In the genomic region with DNA sequence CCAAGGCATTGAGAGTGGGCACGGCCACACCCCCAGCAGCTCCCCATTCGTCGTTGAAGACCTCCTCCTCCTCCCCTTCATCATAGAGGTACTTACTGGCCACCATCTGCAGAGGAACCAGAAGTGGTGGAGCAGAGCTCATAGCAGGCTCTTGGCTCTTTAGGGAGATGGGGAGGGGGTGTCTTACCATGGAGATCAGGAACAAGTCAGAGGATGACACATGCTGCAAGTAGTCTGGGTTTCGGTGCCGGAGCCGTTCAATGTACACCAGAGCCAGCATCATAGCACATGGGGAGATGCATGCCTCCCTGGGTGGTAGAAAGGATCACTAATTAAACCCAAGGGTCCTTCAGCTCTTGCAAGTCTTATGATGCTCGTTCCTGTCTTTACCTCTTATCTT, we compare ENCODE assay signal across 16 cellular contexts. TPM values are rescaled to one million over a fixed set of nuclear protein-coding genes. Genes with fewer than 3 reads are reported as not detected.
DNase-seq lines count a peak whose midpoint lies in the region; ATAC-seq and TF ChIP-seq lines count a peak whose summit lies in the region.
"Had no signal": no experiment of that assay in that cellular context is flagged by ENCODE, and none has a peak within 500 bp of the region (broad histone marks: within the 10 kb centered on the region; RNA-seq: fewer than 3 reads in every experiment).

No MANE protein-coding gene starts in this region.

- peaks cover 30 to 55% (median 35%) of the 10 kb centered on the region in 10 experiments for H3K4me1 ChIP-seq in BLaER1 treated with 17β-estradiol and CSF1 and Interleukin-3, amounts not matched to agents 10 nM and 100 nM
- H3K4me1 ChIP-seq in testis (peaks cover 16% of the 10 kb centered on the region), BE2C (no peaks in the 10 kb centered on the region)

- WGBS in testis, 2 donors = 82% methylated on average over 7 of the region's 7 CpGs

- no peak for TF ChIP-seq CTCF in Calu3 (IDR thresholded peaks at IDR 0.05; ENCODE audit: unreplicated experiment)
- no peak for TF ChIP-seq CTCF in natural killer cell (IDR thresholded peaks at IDR 0.05)
- TF ChIP-seq CTCF in testis (IDR thresholded peaks at IDR 0.05) = no peak
- TF ChIP-seq CTCF in BE2C (IDR thresholded peaks at IDR 0.05; ENCODE audit: low read depth, low read length) = no peak

- intact Hi-C loops in Calu3 (cut with micrococcal nuclease; ENCODE audit: unreplicated experiment) (loop anchor here (5.0 kb wide), 1 partner anchor 122 kb away; no protein-coding TSS in a partner anchor), natural killer cell (cut with micrococcal nuclease) (loop anchor here (5.0 to 10.0 kb wide), 2 partner anchors 210 to 278 kb away; partner anchors contain the start of gene DNPEP), testis (cut with DNase I; ENCODE audit: low total_unique reads) (no loop called here)

- H3K36me3 Mint-ChIP-seq in Calu3 (ENCODE audit: insufficient read depth, unreplicated experiment) (peaks cover 51% of the 10 kb centered on the region), natural killer cell (peaks cover 9% of the 10 kb centered on the region)
- H3K36me3 Mint-ChIP-seq in activated naive CD8-positive, alpha-beta T cell treated with anti-CD3 and anti-CD28 coated beads, Interleukin-2, amount 50 U/mL, for 24 hours (ENCODE audit: low read depth) = peaks cover 13% of the 10 kb centered on the region

- H3K36me3 ChIP-seq in BLaER1 treated with 17β-estradiol and CSF1 and Interleukin-3, amounts not matched to agents 10 nM and 100 nM = peaks cover 39 to 58% (median 46%) of the 10 kb centered on the region in 11 experiments
- H3K36me3 ChIP-seq in testis (ENCODE audit: low read depth, missing control alignments) (no peaks in the 10 kb centered on the region), BE2C (peaks cover 7% of the 10 kb centered on the region)

- H3K27ac ChIP-seq in BLaER1 treated with 17β-estradiol and CSF1 and Interleukin-3, amounts not matched to agents 10 nM and 100 nM = no peak overlapping the region
- H3K27ac ChIP-seq in testis = no peak overlapping the region

- H3K9me3 Mint-ChIP-seq in Calu3 (ENCODE audit: low read depth, unreplicated experiment) = no peaks in the 10 kb centered on the region
- H3K9me3 Mint-ChIP-seq in activated naive CD8-positive, alpha-beta T cell treated with anti-CD3 and anti-CD28 coated beads, Interleukin-2, amount 50 U/mL, for 24 hours = no peaks in the 10 kb centered on the region
- H3K9me3 Mint-ChIP-seq in natural killer cell = no peaks in the 10 kb centered on the region
- H3K9me3 Mint-ChIP-seq: activated B cell treated with CpG ODN at 0.5 μM for 24 hours had no signal

- H3K27me3 Mint-ChIP-seq in Calu3 (ENCODE audit: unreplicated experiment) = no peaks in the 10 kb centered on the region
- no peaks in the 10 kb centered on the region for H3K27me3 Mint-ChIP-seq in activated naive CD8-positive, alpha-beta T cell treated with anti-CD3 and anti-CD28 coated beads, Interleukin-2, amount 50 U/mL, for 24 hours
- no peaks in the 10 kb centered on the region for H3K27me3 Mint-ChIP-seq in natural killer cell (ENCODE audit: low read depth in 2 of 2)
- H3K27me3 Mint-ChIP-seq: activated B cell treated with CpG ODN at 0.5 μM for 24 hours had no signal

- ATAC-seq in activated naive CD8-positive, alpha-beta T cell treated with anti-CD3 and anti-CD28 coated beads, Interleukin-2, amount 50 U/mL, for 24 hours = no peak
- ATAC-seq in natural killer cell = no peak
- ATAC-seq: HepG2, Panc1, SK-N-SH treated with all-trans-retinoic acid at 6 μM for 48 hours had no signal

- H3K9me3 ChIP-seq in BLaER1 treated with 17β-estradiol and CSF1 and Interleukin-3, amounts not matched to agents 10 nM and 100 nM (replicated peaks in 1 of 11) = no peaks in the 10 kb centered on the region
- H3K9me3 ChIP-seq in testis (no peaks in the 10 kb centered on the region), BE2C (no peaks in the 10 kb centered on the region)
- H3K9me3 ChIP-seq: HAP-1 had no signal

- peak overlapping the region in 1 of 10 experiments; percentile 89; a peak in 2 of 20 replicates for H3K4me3 ChIP-seq in BLaER1 treated with 17β-estradiol and CSF1 and Interleukin-3, amounts not matched to agents 10 nM and 100 nM
- H3K4me3 ChIP-seq in testis (no peak overlapping the region), BE2C (ENCODE audit: low read depth, low read length) (no peak overlapping the region)
- H3K4me3 ChIP-seq: HAP-1 had no signal

- peaks cover 12 to 68% (median 36%) of the 10 kb centered on the region in 11 experiments; a peak in 16 of 22 replicates for H4K20me1 ChIP-seq in BLaER1 treated with 17β-estradiol and CSF1 and Interleukin-3, amounts not matched to agents 10 nM and 100 nM

- H3K4me2 ChIP-seq in BLaER1 treated with 17β-estradiol and CSF1 and Interleukin-3, amounts not matched to agents 10 nM and 100 nM = peak overlapping the region in 9 of 11 experiments; percentile 13 to 98 (median 93); a peak in 12 of 22 replicates

- peaks cover 30% of the 10 kb centered on the region for H3K4me1 Mint-ChIP-seq in Calu3 (ENCODE audit: low read depth, unreplicated experiment)
- peaks cover 55% of the 10 kb centered on the region for H3K4me1 Mint-ChIP-seq in activated naive CD8-positive, alpha-beta T cell treated with anti-CD3 and anti-CD28 coated beads, Interleukin-2, amount 50 U/mL, for 24 hours
- H3K4me1 Mint-ChIP-seq in natural killer cell = peaks cover 44 to 58% of the 10 kb centered on the region in 2 donors

- H3K4me3 Mint-ChIP-seq in Calu3 (ENCODE audit: low read depth, unreplicated experiment) (peak overlapping the region; percentile 16), natural killer cell (peak overlapping the region; percentile 60)
- H3K4me3 Mint-ChIP-seq in activated naive CD8-positive, alpha-beta T cell treated with anti-CD3 and anti-CD28 coated beads, Interleukin-2, amount 50 U/mL, for 24 hours = peak overlapping the region; percentile 98

- no peaks in the 10 kb centered on the region for H3K27me3 ChIP-seq in BLaER1 treated with 17β-estradiol and CSF1 and Interleukin-3, amounts not matched to agents 10 nM and 100 nM
- H3K27me3 ChIP-seq in testis (no peaks in the 10 kb centered on the region), BE2C (no peaks in the 10 kb centered on the region)

- BruUV-seq in Calu3 (replicated peaks; lab: Mats Ljungman, UMichigan) = no TSS peak

- H3K27ac Mint-ChIP-seq in Calu3 (ENCODE audit: unreplicated experiment) (no peak overlapping the region), natural killer cell (peak overlapping the region; percentile 99 to 100)
- H3K27ac Mint-ChIP-seq in activated naive CD8-positive, alpha-beta T cell treated with anti-CD3 and anti-CD28 coated beads, Interleukin-2, amount 50 U/mL, for 24 hours = no peak overlapping the region

- H3K9ac ChIP-seq in BLaER1 treated with 17β-estradiol and CSF1 and Interleukin-3, amounts not matched to agents 10 nM and 100 nM = peak overlapping the region in 8 of 11 experiments; percentile 18 to 97 (median 88); a peak in 10 of 22 replicates

- CTCF ChIA-PET in Calu3 (lab: Charles Lee) = interaction anchor here (0.7 kb wide), 1 partner anchor 50 kb away, joined by 4 read pairs; no protein-coding TSS in a partner anchor

- DNase-seq in Calu3 (no peak), natural killer cell (no peak), testis (no peak), BE2C (no peak), GF-D8 (lab: John Stamatoyannopoulos, UW) (no peak)
- DNase-seq in activated naive CD8-positive, alpha-beta T cell treated with anti-CD3 and anti-CD28 coated beads, Interleukin-2, amount 50 U/mL, for 24 hours = no peak
- DNase-seq: activated B cell treated with CpG ODN at 0.5 μM for 24 hours; EL; MV-4-11; NCI-H526 treated with DMSO at 0.1 percent for 48 hours; stimulated activated CD4-positive, alpha-beta T cell treated with anti-CD3 and anti-CD28 coated beads, Interleukin-4, amount 100 ng/mL, for 24 hours had no signal

- no peak for TF ChIP-seq POLR2A in testis (IDR thresholded peaks at IDR 0.05)

RNA-seq across cellular contexts. Expression of gene CNPPD1, which starts 1.9 kb away (rescaled TPM):
- total RNA-seq in Calu3 (2022) = 40.6 and 42.9 TPM in 2 replicates
- total RNA-seq in natural killer cell = 10 to 100 TPM; 64.4 to 72.4 (median 64.8) TPM
- 10 to 100 TPM; 38.3 to 60.5 TPM for total RNA-seq in testis
- 68.0 TPM for polyA plus RNA-seq in testis (ENCODE audit: insufficient read depth, low read depth, low replicate concordance)
- 80.0 TPM for polyA plus RNA-seq in BE2C (2012; ENCODE audit: insufficient read depth, insufficient read length, low read depth)

RNA-seq across cellular contexts. Expression of gene RETREG2, which starts 3.3 kb away (rescaled TPM):
- total RNA-seq in Calu3 (2022) (67.9 and 69.7 TPM in 2 replicates), natural killer cell (10 to 100 TPM; 77.0 to 81.9 (median 79.0) TPM), testis (100 to 1,000 TPM; 135 to 138 TPM)
- polyA plus RNA-seq in testis (ENCODE audit: insufficient read depth, low read depth, low replicate concordance) = 441 TPM
- 110 TPM for polyA plus RNA-seq in BE2C (2012; ENCODE audit: insufficient read depth, insufficient read length, low read depth)

RNA-seq across cellular contexts. Expression of gene SLC23A3, which starts 5.0 kb away (rescaled TPM):
- total RNA-seq in Calu3 (2022) (4.4 and 6.0 TPM in 2 replicates), natural killer cell (1 to 10 TPM in 1 of 3 donors, under 1 TPM in 2; 0.48 to 1.1 (median 0.89) TPM), testis (under 1 TPM; 0.39 to 0.56 TPM)
- polyA plus RNA-seq in testis (ENCODE audit: insufficient read depth, low read depth, low replicate concordance) = 0.42 TPM
- 4.2 TPM for polyA plus RNA-seq in BE2C (2012; ENCODE audit: insufficient read depth, insufficient read length, low read depth)

RNA-seq across cellular contexts. Expression of gene NHEJ1, which starts 14.2 kb away (rescaled TPM):
- 12.1 and 12.4 TPM in 2 replicates for total RNA-seq in Calu3 (2022)
- total RNA-seq in natural killer cell = 10 to 100 TPM in 2 of 3 donors, 1 to 10 TPM in 1; 9.9 to 12.7 (median 11.0) TPM
- total RNA-seq in testis = 10 to 100 TPM; 33.4 to 38.5 TPM
- 67.0 TPM for polyA plus RNA-seq in testis (ENCODE audit: insufficient read depth, low read depth, low replicate concordance)
- 30.8 TPM for polyA plus RNA-seq in BE2C (2012; ENCODE audit: insufficient read depth, insufficient read length, low read depth)

RNA-seq across cellular contexts. Expression of gene ZFAND2B, which starts 31.8 kb away (rescaled TPM):
- total RNA-seq in Calu3 (2022) (25.7 and 30.0 TPM in 2 replicates), natural killer cell (10 to 100 TPM; 67.6 to 84.0 (median 83.4) TPM), testis (10 to 100 TPM; 34.3 to 41.3 TPM)
- polyA plus RNA-seq in testis (ENCODE audit: insufficient read depth, low read depth, low replicate concordance) = 27.0 TPM
- 121 TPM for polyA plus RNA-seq in BE2C (2012; ENCODE audit: insufficient read depth, insufficient read length, low read depth)

Comparison
In these comparisons a context has a peak if more than half of its experiments do, and no peak if none do; other contexts are left out.
1. H3K27ac Mint-ChIP-seq: peak in natural killer cell (2 of 2); none in Calu3 (single experiment) and activated naive CD8-positive, alpha-beta T cell treated with anti-CD3 and anti-CD28 coated beads, Interleukin-2, amount 50 U/mL, for 24 hours (single experiment).
2. H3K4me3 Mint-ChIP-seq: peak in every context shown above with its lines; median percentile 98 in activated naive CD8-positive, alpha-beta T cell treated with anti-CD3 and anti-CD28 coated beads, Interleukin-2, amount 50 U/mL, for 24 hours; 60 in natural killer cell; 16 in Calu3.